In genomic region chr17:76659928-76660614, GRCh38 we compare ENCODE assay signal across 8 cellular contexts. TPM values are rescaled to one million over a fixed set of nuclear protein-coding genes. Genes with fewer than 3 reads are reported as not detected.
A peak's percentile ranks its signal among the peaks of the same experiment; 100 is the strongest.
DNase-seq lines count a peak whose midpoint lies in the region; TF ChIP-seq lines count a peak whose summit lies in the region.

No MANE protein-coding gene starts in this region.

- intact Hi-C loops in activated naive CD4-positive, alpha-beta T cell treated with anti-CD3 and anti-CD28 coated beads for 36 hours (cut with micrococcal nuclease), result no loop called here
- intact Hi-C loops in head of caudate nucleus (cut with DNase I), result no loop called here

- no peaks in the 10 kb centered on the region for H3K36me3 Mint-ChIP-seq in activated naive CD4-positive, alpha-beta T cell treated with anti-CD3 and anti-CD28 coated beads, Interleukin-2, amount 50 U/mL, for 24 hours
- H3K36me3 Mint-ChIP-seq in activated naive CD4-positive, alpha-beta T cell treated with anti-CD3 and anti-CD28 coated beads for 36 hours (ENCODE audit: low read depth), result no peaks in the 10 kb centered on the region

- TF ChIP-seq CTCF in Peyer's patch (IDR thresholded peaks at IDR 0.05) (peak in 1 of 6 experiments; percentile 9), fibroblast of the aortic adventitia (IDR thresholded peaks at IDR 0.05; ENCODE audit: insufficient read depth, low read length) (no peak), coronary artery (IDR thresholded peaks at IDR 0.05) (no peak)

- H3K4me1 Mint-ChIP-seq in activated naive CD4-positive, alpha-beta T cell treated with anti-CD3 and anti-CD28 coated beads, Interleukin-2, amount 50 U/mL, for 24 hours, result peaks cover 32% of the 10 kb centered on the region
- peaks cover 19% of the 10 kb centered on the region for H3K4me1 Mint-ChIP-seq in activated naive CD4-positive, alpha-beta T cell treated with anti-CD3 and anti-CD28 coated beads for 36 hours (ENCODE audit: low read depth)

- peak overlapping the region; percentile 36 for H3K4me3 Mint-ChIP-seq in activated naive CD4-positive, alpha-beta T cell treated with anti-CD3 and anti-CD28 coated beads, Interleukin-2, amount 50 U/mL, for 24 hours
- no peak overlapping the region for H3K4me3 Mint-ChIP-seq in activated naive CD4-positive, alpha-beta T cell treated with anti-CD3 and anti-CD28 coated beads for 36 hours

- H3K9me3 Mint-ChIP-seq in activated naive CD4-positive, alpha-beta T cell treated with anti-CD3 and anti-CD28 coated beads, Interleukin-2, amount 50 U/mL, for 24 hours, result no peaks in the 10 kb centered on the region
- no peaks in the 10 kb centered on the region for H3K9me3 Mint-ChIP-seq in activated naive CD4-positive, alpha-beta T cell treated with anti-CD3 and anti-CD28 coated beads for 36 hours

- H3K4me3 ChIP-seq in Peyer's patch (no peak overlapping the region), fibroblast of the aortic adventitia (ENCODE audit: low read depth, low read length) (no peak overlapping the region), coronary artery (no peak overlapping the region)

- no peaks in the 10 kb centered on the region for H3K27me3 Mint-ChIP-seq in activated naive CD4-positive, alpha-beta T cell treated with anti-CD3 and anti-CD28 coated beads, Interleukin-2, amount 50 U/mL, for 24 hours
- no peaks in the 10 kb centered on the region for H3K27me3 Mint-ChIP-seq in activated naive CD4-positive, alpha-beta T cell treated with anti-CD3 and anti-CD28 coated beads for 36 hours (ENCODE audit: low read depth)

- CTCF ChIA-PET in activated naive CD4-positive, alpha-beta T cell treated with anti-CD3 and anti-CD28 coated beads for 36 hours (lab: Charles Lee), result interaction anchor here (0.9 kb wide), 1 partner anchor 22 kb away, joined by 4 read pairs; no protein-coding TSS in a partner anchor

- H3K27me3 ChIP-seq in Peyer's patch, result no peaks in the 10 kb centered on the region

- H3K27ac Mint-ChIP-seq in activated naive CD4-positive, alpha-beta T cell treated with anti-CD3 and anti-CD28 coated beads, Interleukin-2, amount 50 U/mL, for 24 hours, result no peak overlapping the region
- no peak overlapping the region for H3K27ac Mint-ChIP-seq in activated naive CD4-positive, alpha-beta T cell treated with anti-CD3 and anti-CD28 coated beads for 36 hours

- H3K4me1 ChIP-seq in Peyer's patch, result peaks cover 0 to 21% (median 3%) of the 10 kb centered on the region in 4 donors

- H3K27ac ChIP-seq in Peyer's patch, result peak overlapping the region in 3 of 4 donors; percentile 14 to 54 (median 43)
- H3K27ac ChIP-seq in coronary artery, result no peak overlapping the region

- no peaks in the 10 kb centered on the region for H3K36me3 ChIP-seq in Peyer's patch

- no peak for DNase-seq in activated naive CD4-positive, alpha-beta T cell treated with anti-CD3 and anti-CD28 coated beads for 36 hours
- DNase-seq in Peyer's patch (peak in 2 of 3 donors; percentile 71 to 73), fibroblast of the aortic adventitia (ENCODE audit: low read depth) (peak; percentile 10), head of caudate nucleus (no peak), coronary artery (ENCODE audit: low spot score) (no peak), HuH-7 (ENCODE audit: low spot score) (no peak)
- peak; percentile 14 for DNase-seq in stimulated activated naive CD4-positive, alpha-beta T cell treated with Interleukin-2 at 50 U/mL for 16 hours (lab: John Stamatoyannopoulos, UW)

- peak in 1 of 2 donors; percentile 27 for TF ChIP-seq POLR2A in Peyer's patch (IDR thresholded peaks at IDR 0.05)

- H3K9me3 ChIP-seq in Peyer's patch, result no peaks in the 10 kb centered on the region

RNA-seq across cellular contexts. Expression of gene ST6GALNAC1, which starts 16.5 kb away (rescaled TPM):
- total RNA-seq in activated naive CD4-positive, alpha-beta T cell treated with anti-CD3 and anti-CD28 coated beads for 36 hours, result 1 to 10 TPM; 1.1 to 1.3 TPM
- total RNA-seq in Peyer's patch (100 to 1,000 TPM in 2 of 4 donors, 10 to 100 TPM in 2; 91.6 to 135 (median 102) TPM), fibroblast of the aortic adventitia (ENCODE audit: low replicate concordance) (not detected in 2 replicates)

RNA-seq across cellular contexts. Expression of gene MXRA7, which starts 50.7 kb away (rescaled TPM):
- 1 to 10 TPM; 3.8 to 4.2 TPM for total RNA-seq in activated naive CD4-positive, alpha-beta T cell treated with anti-CD3 and anti-CD28 coated beads for 36 hours
- total RNA-seq in Peyer's patch (10 to 100 TPM in 3 of 4 donors, 1 to 10 TPM in 1; 9.1 to 27.3 (median 23.4) TPM), fibroblast of the aortic adventitia (ENCODE audit: low replicate concordance) (166 and 287 TPM in 2 replicates)

Comparison
In these comparisons a context has a peak if more than half of its experiments do, and no peak if none do; other contexts are left out.
1. DNase-seq: peak in Peyer's patch (2 of 3), fibroblast of the aortic adventitia (single experiment) and stimulated activated naive CD4-positive, alpha-beta T cell treated with Interleukin-2 at 50 U/mL for 16 hours (single experiment); none in activated naive CD4-positive, alpha-beta T cell treated with anti-CD3 and anti-CD28 coated beads for 36 hours (single experiment), head of caudate nucleus (0 of 42), coronary artery (single experiment) and HuH-7 (single experiment).
2. H3K27ac ChIP-seq: peak in Peyer's patch (3 of 4); none in coronary artery (0 of 2).
3. RNA of gene ST6GALNAC1, which starts 16.5 kb away (total RNA-seq): 91.6 to 135 TPM in Peyer's patch; 1.1 to 1.3 TPM in activated naive CD4-positive, alpha-beta T cell treated with anti-CD3 and anti-CD28 coated beads for 36 hours and not detected in fibroblast of the aortic adventitia; every median in the first group is over 10 times any median in the second.